ENCODE assay signal across 27 cellular contexts in genomic region chr19:34487651-34488051, GRCh38. TPM values are rescaled to one million over a fixed set of nuclear protein-coding genes. Genes with fewer than 3 reads are reported as not detected.
DNase-seq lines count a peak whose midpoint lies in the region; ATAC-seq and TF ChIP-seq lines count a peak whose summit lies in the region.
"Had no signal": no experiment of that assay in that cellular context is flagged by ENCODE, and none has a peak within 500 bp of the region (broad histone marks: within the 10 kb centered on the region; RNA-seq: fewer than 3 reads in every experiment).

No MANE protein-coding gene starts in this region.

- TF ChIP-seq CTCF in osteoblast (IDR thresholded peaks at IDR 0.05; ENCODE audit: extremely low read depth, low read depth, low read length) (no peak), type B pancreatic cell (conservative IDR thresholded peaks at IDR 0.05) (no peak)

- H3K4me3 ChIP-seq in osteoblast (ENCODE audit: insufficient read depth, low read length): no peak overlapping the region
- H3K4me3 ChIP-seq: PC-9 had no signal

- H3K27me3 ChIP-seq in osteoblast (ENCODE audit: insufficient read depth, low read length): no peaks in the 10 kb centered on the region

- peaks cover 51% of the 10 kb centered on the region for H4K20me1 ChIP-seq in osteoblast (ENCODE audit: insufficient read depth, low read length)

- ATAC-seq in GM21515 (IDR thresholded peaks at IDR 0.05; ENCODE audit: unreplicated experiment): no peak
- ATAC-seq: CD8-positive, alpha-beta T cell had no signal

- DNase-seq in ecto neural progenitor cell (ENCODE audit: low spot score) (peak; percentile 39), mesenteric fat pad (ENCODE audit: low spot score) (peak; percentile 68), osteoblast (ENCODE audit: insufficient read length, low spot score, missing footprints) (peak; percentile 77), type B pancreatic cell (ENCODE audit: extremely low spot score, unreplicated experiment) (no peak), activated T-cell treated with anti-CD3 and anti-CD28 coated beads for 4 hours (no peak), NK-92 (lab: John Stamatoyannopoulos, UW; ENCODE audit: unreplicated experiment) (no peak)
- DNase-seq: Caco-2; CD8-positive, alpha-beta T cell; DMS 273 treated with DMSO at 0.1 percent for 48 hours; DMS79; EL; GDM1; GOT3; HCEC 1CT; NCI-H1048; NCI-H1417; NCI-H1694; NCI-H2029 treated with DMSO at 0.1 percent for 48 hours; NCI-H446 treated with DMSO at 0.1 percent for 48 hours; NCI-H526; NCI-H82; PC-9; SHP77 had no signal

- H3K79me2 ChIP-seq in osteoblast (ENCODE audit: insufficient read depth, low read length): peaks cover 72% of the 10 kb centered on the region

- no peak overlapping the region for H3K4me3 Mint-ChIP-seq in type B pancreatic cell
- H3K4me3 Mint-ChIP-seq: B cell; CD8-positive, alpha-beta T cell had no signal

- peaks cover 12% of the 10 kb centered on the region for H3K4me1 Mint-ChIP-seq in type B pancreatic cell (ENCODE audit: unreplicated experiment)

- H3K27ac ChIP-seq in osteoblast (ENCODE audit: low read depth, low read length): no peak overlapping the region
- H3K27ac ChIP-seq: C4-2B, PC-9, RWPE1 had no signal

- H3K27ac Mint-ChIP-seq in type B pancreatic cell: peak overlapping the region; percentile 29
- H3K27ac Mint-ChIP-seq: B cell; CD8-positive, alpha-beta T cell had no signal

- peaks cover 6% of the 10 kb centered on the region for H3K4me1 ChIP-seq in osteoblast (ENCODE audit: insufficient read depth, low read length)

- no peaks in the 10 kb centered on the region for H3K27me3 Mint-ChIP-seq in type B pancreatic cell

- no peaks in the 10 kb centered on the region for H3K9me3 Mint-ChIP-seq in type B pancreatic cell
- H3K9me3 Mint-ChIP-seq: CD8-positive, alpha-beta T cell had no signal

- H3K36me3 Mint-ChIP-seq in type B pancreatic cell: no peaks in the 10 kb centered on the region
- H3K36me3 Mint-ChIP-seq: CD8-positive, alpha-beta T cell had no signal

- H3K9me3 ChIP-seq in osteoblast (ENCODE audit: low read depth, low read length): no peaks in the 10 kb centered on the region
- H3K9me3 ChIP-seq: Caco-2 had no signal

- H3K4me2 ChIP-seq in osteoblast (ENCODE audit: insufficient read depth, low read length): no peak overlapping the region
- H3K4me2 ChIP-seq: PC-9 had no signal

- H3K36me3 ChIP-seq in osteoblast (ENCODE audit: insufficient read depth, low read length): peaks cover 23% of the 10 kb centered on the region

- H2AFZ ChIP-seq in osteoblast (ENCODE audit: low read length): no peak overlapping the region
- H2AFZ ChIP-seq: PC-9 had no signal

RNA-seq across cellular contexts. Expression of gene WTIP, which starts 6.1 kb away (rescaled TPM):
- total RNA-seq in mesenteric fat pad: 25.3 TPM
- 38.7 and 43.9 TPM in 2 replicates for total RNA-seq in osteoblast
- 23.9 and 29.3 TPM in 2 replicates for total RNA-seq in type B pancreatic cell (ENCODE audit: low replicate concordance)

RNA-seq across cellular contexts. Expression of gene UBA2, which starts 59.5 kb away (rescaled TPM):
- total RNA-seq in mesenteric fat pad (115 TPM), osteoblast (112 and 121 TPM in 2 replicates), type B pancreatic cell (ENCODE audit: low replicate concordance) (88.5 and 109 TPM in 2 replicates)

Comparison
In these comparisons a context has a peak if more than half of its experiments do, and no peak if none do; other contexts are left out.
1. DNase-seq: peak in ecto neural progenitor cell (single experiment), mesenteric fat pad (single experiment) and osteoblast (single experiment); none in type B pancreatic cell (single experiment), activated T-cell treated with anti-CD3 and anti-CD28 coated beads for 4 hours (single experiment) and NK-92 (single experiment).